In the genomic region with DNA sequence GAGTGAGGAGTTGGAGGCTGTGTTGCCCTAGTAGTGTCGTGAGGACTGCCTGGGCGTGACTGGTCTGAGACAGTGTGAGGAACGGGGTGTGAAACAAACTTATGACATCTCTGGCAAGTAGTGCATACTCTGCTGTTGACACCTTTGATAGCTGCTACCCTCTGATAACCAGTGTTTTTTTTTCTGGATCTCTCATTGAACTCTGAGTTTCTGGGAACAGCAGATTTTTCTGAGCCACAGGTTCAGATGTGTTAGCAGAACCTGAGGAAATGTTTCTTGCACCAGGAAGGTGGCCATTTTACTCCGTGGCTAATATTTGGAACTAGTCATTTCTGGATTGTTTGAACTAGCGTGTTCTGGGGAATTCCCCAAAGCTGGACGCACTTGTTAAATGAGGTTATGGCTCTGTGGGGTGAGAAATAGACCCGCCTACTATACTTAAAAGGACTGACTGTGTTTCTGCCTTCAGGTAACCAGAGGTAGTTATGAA, we compare ENCODE assay signal across 11 cellular contexts. TPM values are rescaled to one million over a fixed set of nuclear protein-coding genes. Genes with fewer than 3 reads are reported as not detected.
A peak's percentile ranks its signal among the peaks of the same experiment; 100 is the strongest.
DNase-seq lines count a peak whose midpoint lies in the region; ATAC-seq, FAIRE-seq and TF ChIP-seq lines count a peak whose summit lies in the region.
"Had no signal": no experiment of that assay in that cellular context is flagged by ENCODE, and none has a peak within 500 bp of the region (broad histone marks: within the 10 kb centered on the region; RNA-seq: fewer than 3 reads in every experiment).

No MANE protein-coding gene starts in this region.

- peak overlapping the region; percentile 4 for H3K4me3 Mint-ChIP-seq in central memory CD8-positive, alpha-beta T cell

- H3K9me3 Mint-ChIP-seq in central memory CD8-positive, alpha-beta T cell: no peaks in the 10 kb centered on the region

- peaks cover 18% of the 10 kb centered on the region for H3K4me1 Mint-ChIP-seq in central memory CD8-positive, alpha-beta T cell

- FAIRE-seq in GM18507 (lab: Jason Lieb, UNC): peak; percentile 80
- no peak for FAIRE-seq in D721Med (lab: Jason Lieb, UNC)

- no peaks in the 10 kb centered on the region for H3K27me3 Mint-ChIP-seq in central memory CD8-positive, alpha-beta T cell

- ATAC-seq in GM19455 (IDR thresholded peaks at IDR 0.05; ENCODE audit: unreplicated experiment): peak; percentile 88
- ATAC-seq in HG03045 (IDR thresholded peaks at IDR 0.05; ENCODE audit: unreplicated experiment): peak; percentile 87
- peak; percentile 81 for ATAC-seq in central memory CD8-positive, alpha-beta T cell (replicated peaks; ENCODE audit: extremely low read depth, poor library complexity, severe bottlenecking)
- ATAC-seq in omental fat pad (ENCODE audit: low FRiP score): no peak

- H3K27ac Mint-ChIP-seq in central memory CD8-positive, alpha-beta T cell (ENCODE audit: low read depth): peak overlapping the region; percentile 58

- TF ChIP-seq CTCF in omental fat pad (IDR thresholded peaks at IDR 0.05): no peak
- no peak for TF ChIP-seq CTCF in D721Med (IDR thresholded peaks at IDR 0.05; ENCODE audit: insufficient read depth, missing control alignments)

- peak; percentile 29 for DNase-seq in GM18507 (ENCODE audit: extremely low spot score, insufficient read length, low read depth)
- DNase-seq in central memory CD8-positive, alpha-beta T cell (ENCODE audit: low spot score in 2 of 2): peak in 1 of 2 donors; percentile 16
- no peak for DNase-seq in omental fat pad (ENCODE audit: low spot score)
- DNase-seq in activated CD4-positive, alpha-beta T cell treated with anti-CD3 and anti-CD28 coated beads, Interleukin-2, amount 50 U/mL, for 4 hours: no peak
- no peak for DNase-seq in activated CD8-positive, alpha-beta memory T cell treated with anti-CD3 and anti-CD28 coated beads, Interleukin-2, amount 50 U/mL, for 48 hours
- DNase-seq in D721Med (ENCODE audit: insufficient read length, low spot score): no peak
- DNase-seq: NCI-H2029; stimulated activated CD4-positive, alpha-beta T cell treated with anti-CD3 and anti-CD28 coated beads, Interleukin-4, amount 100 ng/mL, for 4 hours; SW 1271 had no signal

- no peaks in the 10 kb centered on the region for H3K36me3 Mint-ChIP-seq in central memory CD8-positive, alpha-beta T cell (ENCODE audit: insufficient read depth)

RNA-seq across cellular contexts. Expression of a gene that starts 52.9 kb away (rescaled TPM):
- 10 to 100 TPM; 13.2 to 27.0 (median 21.2) TPM for total RNA-seq in omental fat pad
